In genomic region chr9:128412120-128412790, GRCh38 we compare ENCODE assay signal across 9 cellular contexts. TPM values are rescaled to one million over a fixed set of nuclear protein-coding genes. Genes with fewer than 3 reads are reported as not detected.
DNase-seq lines count a peak whose midpoint lies in the region; ATAC-seq, FAIRE-seq and TF ChIP-seq lines count a peak whose summit lies in the region.
"Had no signal": no experiment of that assay in that cellular context is flagged by ENCODE, and none has a peak within 500 bp of the region (broad histone marks: within the 10 kb centered on the region; RNA-seq: fewer than 3 reads in every experiment).

No MANE protein-coding gene starts in this region.

- H3K4me3 ChIP-seq in GM12878 (no peak overlapping the region), keratinocyte (ENCODE audit: control insufficient read depth in 2 of 3, extremely low read depth in 1 of 3, insufficient read depth in 2 of 3, low read depth in 1 of 3, low read length in 3 of 3) (no peak overlapping the region)

- H3K9me1 ChIP-seq in keratinocyte (ENCODE audit: control insufficient read depth, extremely low read depth, insufficient read depth, low read length) = no peaks in the 10 kb centered on the region

- H3K36me3 ChIP-seq in GM12878 (ENCODE audit: control insufficient read depth in 2 of 2, insufficient read depth in 2 of 2, low read length in 1 of 2) (no peaks in the 10 kb centered on the region), keratinocyte (ENCODE audit: control insufficient read depth in 2 of 2, extremely low read depth in 1 of 2, insufficient read depth in 2 of 2, low read length in 2 of 2) (no peaks in the 10 kb centered on the region)

- H3K9me3 ChIP-seq in GM12878 (replicated peaks; ENCODE audit: control insufficient read depth, insufficient read depth, low read length) (no peaks in the 10 kb centered on the region), keratinocyte (ENCODE audit: control insufficient read depth, low read depth, low read length) (no peaks in the 10 kb centered on the region)

- TF ChIP-seq RAD21 in GM12878 (IDR thresholded peaks at IDR 0.05; ENCODE audit: insufficient read depth, low read depth, low read length) = peak; percentile 64

- WGBS in GM12878 (ENCODE audit: insufficient coverage, insufficient replicate concordance, low lambda C conversion rate, missing lambda C conversion rate) = 8% methylated on average over 13 of the region's 13 CpGs

- no peaks in the 10 kb centered on the region for H3K4me1 Mint-ChIP-seq in T-cell

- peaks cover 39 to 65% of the 10 kb centered on the region in 2 donors for H3K27me3 Mint-ChIP-seq in T-cell

- no peak overlapping the region for H3K4me2 ChIP-seq in GM12878 (ENCODE audit: control insufficient read depth, insufficient read depth)
- no peak overlapping the region for H3K4me2 ChIP-seq in keratinocyte (ENCODE audit: control insufficient read depth, extremely low read depth, insufficient read depth, low read depth, low read length)

- no peak for FAIRE-seq in GM12878 (lab: Jason Lieb, UNC)
- no peak for FAIRE-seq in keratinocyte (lab: Jason Lieb, UNC)

- no peak overlapping the region for H3K4me3 Mint-ChIP-seq in T-cell
- H3K4me3 Mint-ChIP-seq: T-helper 1 cell treated with Interleukin-12 subunit alpha and Interleukin-12 subunit beta and Interleukin-4 antibody, amounts not matched to agents 30 μg/mL and 1 μg/mL, for 36 hours had no signal

- intact Hi-C loops in GM12878 (cut with micrococcal nuclease; ENCODE audit: unreplicated experiment) = loop anchor here (5.0 kb wide), 1 partner anchor 50 kb away; no protein-coding TSS in a partner anchor

- no peaks in the 10 kb centered on the region for H3K79me2 ChIP-seq in GM12878 (ENCODE audit: control insufficient read depth, insufficient read depth, low read length)
- no peaks in the 10 kb centered on the region for H3K79me2 ChIP-seq in keratinocyte (ENCODE audit: control insufficient read depth, insufficient read depth, low read length)

- ATAC-seq in T-cell (replicated peaks in 1 of 4) = peak in 2 of 4 experiments; percentile 44 to 66
- ATAC-seq in GM12878 = peak; percentile 57

- in situ Hi-C loops in GM12878 (cut with MboI) = no loop called here

- H3K27ac ChIP-seq in GM12878 (ENCODE audit: control insufficient read depth, insufficient read depth) (no peak overlapping the region), keratinocyte (ENCODE audit: control insufficient read depth, insufficient read depth, low read length) (no peak overlapping the region)

- H2AFZ ChIP-seq in GM12878 (ENCODE audit: control insufficient read depth, low read depth, low read length) = no peak overlapping the region
- no peak overlapping the region for H2AFZ ChIP-seq in keratinocyte (ENCODE audit: control insufficient read depth, low read length)

- BruUV-seq in GM12878 (replicated peaks; lab: Mats Ljungman, UMichigan) = no TSS peak

- H3K9me3 Mint-ChIP-seq in T-cell = no peaks in the 10 kb centered on the region
- H3K9me3 Mint-ChIP-seq: T-helper 1 cell treated with Interleukin-12 subunit alpha and Interleukin-12 subunit beta and Interleukin-4 antibody, amounts not matched to agents 30 μg/mL and 1 μg/mL, for 36 hours had no signal

- H3K27ac Mint-ChIP-seq in T-cell = no peak overlapping the region
- H3K27ac Mint-ChIP-seq: T-helper 1 cell treated with Interleukin-12 subunit alpha and Interleukin-12 subunit beta and Interleukin-4 antibody, amounts not matched to agents 30 μg/mL and 1 μg/mL, for 36 hours had no signal

- peak; percentile 55 for DNase-seq in DMS 273 treated with DMSO at 0.1 percent for 48 hours (lab: John Stamatoyannopoulos, UW)
- DNase-seq in M059J (ENCODE audit: low read depth) = peak; percentile 49
- peak in 31 of 34 experiments; percentile 10 to 54 (median 33) for DNase-seq in T-cell
- no peak for DNase-seq in GM12878 (ENCODE audit: low read depth, low spot score)
- DNase-seq in keratinocyte (ENCODE audit: low read depth, low spot score) = no peak
- DNase-seq in stimulated activated CD4-positive, alpha-beta T cell treated with anti-CD3 and anti-CD28 coated beads, Interleukin-4, amount 100 ng/mL, for 48 hours (ENCODE audit: low read depth in 2 of 2) = peak; percentile 18 to 56
- DNase-seq in KG1 (lab: John Stamatoyannopoulos, UW) = no peak
- DNase-seq in kidney glomerular epithelial cell (lab: John Stamatoyannopoulos, UW) = no peak

- H3K27me3 ChIP-seq in GM12878 (replicated peaks in 1 of 2; ENCODE audit: control insufficient read depth in 2 of 2, insufficient read depth in 2 of 2, low read length in 1 of 2) = peaks cover 1 to 5% of the 10 kb centered on the region in 2 experiments; a peak in 3 of 4 replicates
- peaks cover 27% of the 10 kb centered on the region for H3K27me3 ChIP-seq in keratinocyte (ENCODE audit: control insufficient read depth, extremely low read depth, insufficient read depth, low read length)

- no peaks in the 10 kb centered on the region for H3K36me3 Mint-ChIP-seq in T-cell

- TF ChIP-seq EP300 in GM12878 (IDR thresholded peaks at IDR 0.05; ENCODE audit: borderline replicate concordance in 1 of 2, control insufficient read depth in 1 of 2, low read depth in 2 of 2, low read length in 2 of 2) = no peak

- CTCF ChIA-PET in T-cell (lab: Charles Lee) (interaction anchor here in 1 of 2 donors (0.7 to 0.9 kb wide), 3 partner anchors 25 to 115 kb away, joined by 3 read pairs; no protein-coding TSS in a partner anchor), GM12878 (lab: Yijun Ruan, JAX) (interaction anchor here (1.0 to 3.2 kb wide), 5 partner anchors 8 to 117 kb away, joined by 3 to 21 read pairs (median 4); partner anchors contain the start of gene URM1)

- no peak overlapping the region for H3K9ac ChIP-seq in GM12878 (ENCODE audit: control insufficient read depth, insufficient read depth, low read length)
- no peak overlapping the region for H3K9ac ChIP-seq in keratinocyte (ENCODE audit: control insufficient read depth, extremely low read depth, insufficient read depth, low read length)

- POLR2A ChIA-PET in T-cell (lab: Charles Lee) (no interaction called here), GM12878 (lab: Charles Lee) (interaction anchor here (1.2 kb wide), 1 partner anchor 50 kb away, joined by 3 read pairs; no protein-coding TSS in a partner anchor)

- SMC1A ChIA-PET in GM12878 (lab: Charles Lee; ENCODE audit: uncharacterized antibody, unreplicated experiment) = interaction anchor here (0.9 to 2.0 kb wide), 3 partner anchors 49 to 119 kb away, joined by 3 to 4 read pairs (median 4); no protein-coding TSS in a partner anchor

- peak; percentile 39 to 56 (median 43) for TF ChIP-seq CTCF in GM12878 (IDR thresholded peaks at IDR 0.05 in 2 of 3, conservative IDR thresholded peaks at IDR 0.05 in 1 of 3; ENCODE audit: control insufficient read depth in 2 of 3, extremely low read depth in 1 of 3, insufficient read depth in 1 of 3, low read depth in 3 of 3, low read length in 3 of 3)
- TF ChIP-seq CTCF in keratinocyte (optimal IDR thresholded peaks at IDR 0.05 in 1 of 3, IDR thresholded peaks at IDR 0.05 in 1 of 3, conservative IDR thresholded peaks at IDR 0.05 in 1 of 3; ENCODE audit: extremely low read depth in 1 of 3, insufficient read depth in 2 of 3, low read length in 3 of 3) = peak; percentile 61 to 74 (median 74)

- no peaks in the 10 kb centered on the region for H3K4me1 ChIP-seq in GM12878 (ENCODE audit: control insufficient read depth, insufficient read depth, low read length)
- H3K4me1 ChIP-seq in keratinocyte (ENCODE audit: control insufficient read depth, extremely low read depth, insufficient read depth, low read length) = peaks cover 4% of the 10 kb centered on the region

- no peak for TF ChIP-seq POLR2A in GM12878 (IDR thresholded peaks at IDR 0.05; ENCODE audit: low read depth, low read length)

- RAD21 ChIA-PET in GM12878 (lab: Charles Lee; ENCODE audit: unreplicated experiment) = interaction anchor here (1.0 kb wide), 1 partner anchor 50 kb away, joined by 3 read pairs; no protein-coding TSS in a partner anchor

- H4K20me1 ChIP-seq in GM12878 (ENCODE audit: control insufficient read depth, insufficient read depth) (no peaks in the 10 kb centered on the region), keratinocyte (ENCODE audit: control insufficient read depth, extremely low read depth, insufficient read depth, low read length) (no peaks in the 10 kb centered on the region)

- dilution Hi-C loops in keratinocyte (cut with MboI; ENCODE audit: extremely low pct_ligation_motif_present, low sequenced_read_pairs) = no loop called here

RNA-seq across cellular contexts. Expression of gene CERCAM, which starts 8.4 kb away (rescaled TPM):
- total RNA-seq in M059J (2014; rRNA removed; shearing (Covaris generic)) = 15.5 and 24.1 TPM in 2 replicates
- total RNA-seq in T-cell (1 to 10 TPM in 4 of 5 donors, under 1 TPM in 1; 0.30 to 1.9 (median 1.3) TPM), GM12878 (2014; rRNA removed) (0.87 and 0.96 TPM in 2 replicates), GM12878 (2014; rRNA removed; fragmentation: Illumina TruSeq; extraction: Trizol) (0.31 and 0.46 TPM in 2 replicates), GM12878 (2021) (1.2 TPM in 2 replicates)
- total RNA-seq in GM12878 (2013; cell fraction: nucleolus; rRNA removed) = 14.8 and 17.0 TPM in 2 replicates
- polyA plus RNA-seq in GM12878 (2011; ENCODE audit: low read depth) = 1.8 TPM
- polyA plus RNA-seq in GM12878 (2011; rRNA removed) (3.2 and 6.7 TPM in 2 replicates), GM12878 (2014; fragmentation: Illumina TruSeq; extraction: Trizol) (0.13 and 0.34 TPM in 2 replicates), GM12878 (2014; fragmentation: Nextera tagmentation; extraction: Ambion mirVana) (under 1 TPM; 0.05 TPM), GM12878 (2014; rRNA removed) (1.1 and 1.5 TPM in 2 replicates), GM12878 (2016; fragmentation: Nextera tagmentation; extraction: Ambion mirVana) (1 to 10 TPM in 1 of 2 experiments, under 1 TPM in 1; 0.45 to 1.1 TPM), keratinocyte (15.9 to 39.7 TPM (median 25.9 TPM) in 3 replicates)
- polyA plus RNA-seq in GM12878 (2011; cell fraction: cytosol; rRNA removed) = 9.9 and 10.5 TPM in 2 replicates
- 8.0 and 14.8 TPM in 2 replicates for polyA plus RNA-seq in GM12878 (2011; cell fraction: nucleus; rRNA removed)
- polyA plus RNA-seq in GM12878 (2012) = 3.7 and 4.2 TPM in 2 replicates
- polyA minus RNA-seq in GM12878 (2011; rRNA and poly(A)+ RNA removed) = 3.0 and 9.4 TPM in 2 replicates
- polyA minus RNA-seq in GM12878 (2011; cell fraction: cytosol; rRNA and poly(A)+ RNA removed) = 3.4 and 4.8 TPM in 2 replicates
- polyA minus RNA-seq in GM12878 (2011; cell fraction: nucleus; rRNA and poly(A)+ RNA removed) = 3.3 and 5.8 TPM in 2 replicates
- polyA plus RNA-seq in keratinocyte (2011; ENCODE audit: low read depth) = 11.3 TPM
- 15.2 and 27.3 TPM in 2 replicates for polyA plus RNA-seq in keratinocyte (2011; cell fraction: cytosol; rRNA removed)
- polyA plus RNA-seq in keratinocyte (2011; cell fraction: nucleus; rRNA removed) = 32.0 and 44.1 TPM in 2 replicates
- 12.0 and 23.8 TPM in 2 replicates for polyA plus RNA-seq in keratinocyte (2012; ENCODE audit: low replicate concordance)
- polyA minus RNA-seq in keratinocyte = 10.1 to 38.8 TPM (median 35.6 TPM) in 3 replicates
- 57.9 TPM for polyA minus RNA-seq in keratinocyte (2011; cell fraction: cytosol; rRNA and poly(A)+ RNA removed)
- polyA minus RNA-seq in keratinocyte (2011; cell fraction: nucleus; rRNA and poly(A)+ RNA removed) = 35.7 and 36.8 TPM in 2 replicates

RNA-seq across cellular contexts. Expression of gene URM1, which starts 41.1 kb away (rescaled TPM):
- 40.8 and 50.7 TPM in 2 replicates for total RNA-seq in M059J (2014; rRNA removed; shearing (Covaris generic))
- total RNA-seq in T-cell (10 to 100 TPM; 38.7 to 55.8 (median 52.5) TPM), GM12878 (2014; rRNA removed) (55.9 and 62.0 TPM in 2 replicates), GM12878 (2014; rRNA removed; fragmentation: Illumina TruSeq; extraction: Trizol) (27.8 and 31.4 TPM in 2 replicates), GM12878 (2021) (75.3 and 77.7 TPM in 2 replicates)
- 13.1 and 14.6 TPM in 2 replicates for total RNA-seq in GM12878 (2013; cell fraction: nucleolus; rRNA removed)
- 42.6 TPM for polyA plus RNA-seq in GM12878 (2011; ENCODE audit: low read depth)
- polyA plus RNA-seq in GM12878 (2011; rRNA removed) (31.2 and 54.5 TPM in 2 replicates), GM12878 (2014; fragmentation: Illumina TruSeq; extraction: Trizol) (30.4 and 72.5 TPM in 2 replicates), GM12878 (2014; fragmentation: Nextera tagmentation; extraction: Ambion mirVana) (10 to 100 TPM in 1 of 2 experiments, 1 to 10 TPM in 1; 7.9 to 14.1 TPM), GM12878 (2014; rRNA removed) (75.8 and 76.2 TPM in 2 replicates), GM12878 (2016; fragmentation: Nextera tagmentation; extraction: Ambion mirVana) (10 to 100 TPM; 65.3 to 68.7 TPM), keratinocyte (29.1 to 32.4 TPM (median 31.1 TPM) in 3 replicates)
- 81.7 and 85.1 TPM in 2 replicates for polyA plus RNA-seq in GM12878 (2011; cell fraction: cytosol; rRNA removed)
- polyA plus RNA-seq in GM12878 (2011; cell fraction: nucleus; rRNA removed) = 89.1 and 89.9 TPM in 2 replicates
- polyA plus RNA-seq in GM12878 (2012) = 47.5 and 62.9 TPM in 2 replicates
- polyA minus RNA-seq in GM12878 (2011; rRNA and poly(A)+ RNA removed) = 30.6 and 52.0 TPM in 2 replicates
- polyA minus RNA-seq in GM12878 (2011; cell fraction: cytosol; rRNA and poly(A)+ RNA removed) = 17.9 and 19.1 TPM in 2 replicates
- 6.9 and 12.4 TPM in 2 replicates for polyA minus RNA-seq in GM12878 (2011; cell fraction: nucleus; rRNA and poly(A)+ RNA removed)
- polyA plus RNA-seq in keratinocyte (2011; ENCODE audit: low read depth) = 16.3 TPM
- 36.1 and 42.7 TPM in 2 replicates for polyA plus RNA-seq in keratinocyte (2011; cell fraction: cytosol; rRNA removed)
- polyA plus RNA-seq in keratinocyte (2011; cell fraction: nucleus; rRNA removed) = 26.5 and 29.4 TPM in 2 replicates
- polyA plus RNA-seq in keratinocyte (2012; ENCODE audit: low replicate concordance) = 32.5 and 33.6 TPM in 2 replicates
- polyA minus RNA-seq in keratinocyte = 28.4 to 49.4 TPM (median 35.9 TPM) in 3 replicates
- polyA minus RNA-seq in keratinocyte (2011; cell fraction: cytosol; rRNA and poly(A)+ RNA removed) = 29.2 TPM
- polyA minus RNA-seq in keratinocyte (2011; cell fraction: nucleus; rRNA and poly(A)+ RNA removed) = 6.3 and 6.9 TPM in 2 replicates

RNA-seq across cellular contexts. Expression of gene ODF2, which starts 43.6 kb away (rescaled TPM):
- total RNA-seq in M059J (2014; rRNA removed; shearing (Covaris generic)) = 32.7 and 56.5 TPM in 2 replicates
- total RNA-seq in T-cell (10 to 100 TPM; 26.0 to 35.7 (median 33.1) TPM), GM12878 (2014; rRNA removed) (36.7 and 38.4 TPM in 2 replicates), GM12878 (2014; rRNA removed; fragmentation: Illumina TruSeq; extraction: Trizol) (36.2 and 38.6 TPM in 2 replicates), GM12878 (2021) (38.4 and 42.3 TPM in 2 replicates)
- total RNA-seq in GM12878 (2013; cell fraction: nucleolus; rRNA removed) = 71.8 and 84.0 TPM in 2 replicates
- 14.5 TPM for polyA plus RNA-seq in GM12878 (2011; ENCODE audit: low read depth)
- polyA plus RNA-seq in GM12878 (2011; rRNA removed) (14.4 and 22.0 TPM in 2 replicates), GM12878 (2014; fragmentation: Illumina TruSeq; extraction: Trizol) (40.6 and 46.0 TPM in 2 replicates), GM12878 (2014; fragmentation: Nextera tagmentation; extraction: Ambion mirVana) (10 to 100 TPM in 1 of 2 experiments, 1 to 10 TPM in 1; 8.7 to 14.3 TPM), GM12878 (2014; rRNA removed) (26.2 and 29.2 TPM in 2 replicates), GM12878 (2016; fragmentation: Nextera tagmentation; extraction: Ambion mirVana) (10 to 100 TPM; 55.6 to 65.1 TPM), keratinocyte (6.6 to 16.3 TPM (median 14.0 TPM) in 3 replicates)
- 18.9 and 23.0 TPM in 2 replicates for polyA plus RNA-seq in GM12878 (2011; cell fraction: cytosol; rRNA removed)
- 185 and 243 TPM in 2 replicates for polyA plus RNA-seq in GM12878 (2011; cell fraction: nucleus; rRNA removed)
- 25.2 and 28.8 TPM in 2 replicates for polyA plus RNA-seq in GM12878 (2012)
- 15.3 and 16.2 TPM in 2 replicates for polyA minus RNA-seq in GM12878 (2011; rRNA and poly(A)+ RNA removed)
- polyA minus RNA-seq in GM12878 (2011; cell fraction: cytosol; rRNA and poly(A)+ RNA removed) = 8.8 and 10.4 TPM in 2 replicates
- polyA minus RNA-seq in GM12878 (2011; cell fraction: nucleus; rRNA and poly(A)+ RNA removed) = 15.8 and 28.4 TPM in 2 replicates
- 22.3 TPM for polyA plus RNA-seq in keratinocyte (2011; ENCODE audit: low read depth)
- polyA plus RNA-seq in keratinocyte (2011; cell fraction: cytosol; rRNA removed) = 10.0 and 12.1 TPM in 2 replicates
- polyA plus RNA-seq in keratinocyte (2011; cell fraction: nucleus; rRNA removed) = 41.3 and 42.1 TPM in 2 replicates
- polyA plus RNA-seq in keratinocyte (2012; ENCODE audit: low replicate concordance) = 10.4 and 22.4 TPM in 2 replicates
- polyA minus RNA-seq in keratinocyte = 4.6 to 13.2 TPM (median 12.5 TPM) in 3 replicates
- 5.9 TPM for polyA minus RNA-seq in keratinocyte (2011; cell fraction: cytosol; rRNA and poly(A)+ RNA removed)
- 6.0 and 9.5 TPM in 2 replicates for polyA minus RNA-seq in keratinocyte (2011; cell fraction: nucleus; rRNA and poly(A)+ RNA removed)

Comparison
In these comparisons a context has a peak if more than half of its experiments do, and no peak if none do; other contexts are left out.
1. DNase-seq: peak in DMS 273 treated with DMSO at 0.1 percent for 48 hours (single experiment), M059J (single experiment), T-cell (31 of 34) and stimulated activated CD4-positive, alpha-beta T cell treated with anti-CD3 and anti-CD28 coated beads, Interleukin-4, amount 100 ng/mL, for 48 hours (2 of 2); none in GM12878 (single experiment), keratinocyte (single experiment), KG1 (single experiment) and kidney glomerular epithelial cell (single experiment).